In the genomic region with DNA sequence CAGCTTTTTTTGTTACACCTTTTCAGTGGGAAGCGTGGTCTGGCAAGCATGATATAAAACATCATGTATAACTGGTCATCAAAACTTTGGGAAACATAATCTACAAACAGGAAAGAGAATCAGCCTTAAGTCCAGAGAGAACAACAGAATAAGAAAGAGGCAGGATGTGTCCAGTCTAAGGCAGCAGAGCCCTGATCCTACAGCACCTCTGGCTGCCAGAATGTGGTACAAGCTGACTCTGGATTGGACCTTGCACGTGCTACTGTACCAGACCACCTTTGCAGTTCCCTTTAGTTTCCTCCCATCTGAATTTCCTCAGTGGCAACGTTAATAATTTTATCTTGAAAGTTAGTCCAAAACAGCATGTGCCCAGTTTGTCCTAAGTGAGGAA, we compare ENCODE assay signal across 15 cellular contexts.
A peak's percentile ranks its signal among the peaks of the same experiment; 100 is the strongest.
DNase-seq lines count a peak whose midpoint lies in the region; FAIRE-seq and TF ChIP-seq lines count a peak whose summit lies in the region.
"Had no signal": no experiment of that assay in that cellular context is flagged by ENCODE, and none has a peak within 500 bp of the region (broad histone marks: within the 10 kb centered on the region; RNA-seq: fewer than 3 reads in every experiment).

No MANE protein-coding gene starts in this region.

- no peaks in the 10 kb centered on the region for H3K27me3 ChIP-seq in cardiac muscle cell
- H3K27me3 ChIP-seq in right atrium auricular region, result no peaks in the 10 kb centered on the region
- no peaks in the 10 kb centered on the region for H3K27me3 ChIP-seq in esophagus muscularis mucosa
- no peaks in the 10 kb centered on the region for H3K27me3 ChIP-seq in smooth muscle cell (ENCODE audit: low read depth)

- intact Hi-C loops in esophagus muscularis mucosa (cut with DNase I), result no loop called here

- H3K4me3 ChIP-seq in cardiac muscle cell (no peak overlapping the region), right atrium auricular region (no peak overlapping the region), esophagus muscularis mucosa (no peak overlapping the region), smooth muscle cell (no peak overlapping the region)

- H3K27ac ChIP-seq in cardiac muscle cell (no peak overlapping the region), right atrium auricular region (no peak overlapping the region), esophagus muscularis mucosa (replicated peaks in 1 of 4) (no peak overlapping the region), smooth muscle cell (ENCODE audit: low read depth) (peak overlapping the region; percentile 27)

- H3K9me3 ChIP-seq in cardiac muscle cell (ENCODE audit: low read depth), result no peaks in the 10 kb centered on the region
- H3K9me3 ChIP-seq in right atrium auricular region, result no peaks in the 10 kb centered on the region
- no peaks in the 10 kb centered on the region for H3K9me3 ChIP-seq in esophagus muscularis mucosa
- no peaks in the 10 kb centered on the region for H3K9me3 ChIP-seq in smooth muscle cell (replicated peaks; ENCODE audit: low read depth)

- TF ChIP-seq CTCF in cardiac muscle cell (IDR thresholded peaks at IDR 0.05; ENCODE audit: low read depth, low read length) (peak; percentile 33), right atrium auricular region (IDR thresholded peaks at IDR 0.05) (peak in 1 of 2 donors; percentile 39), esophagus muscularis mucosa (IDR thresholded peaks at IDR 0.05) (peak in 2 of 3 experiments; percentile 29 to 36), smooth muscle cell (IDR thresholded peaks at IDR 0.05; ENCODE audit: borderline replicate concordance, insufficient read depth, poor library complexity, severe bottlenecking) (no peak)

- 80% methylated on average over 3 of the region's 3 CpGs for WGBS in esophagus muscularis mucosa
- WGBS in smooth muscle cell (ENCODE audit: low lambda C conversion rate), result 85% methylated on average over 3 of the region's 3 CpGs

- peak in 1 of 2 donors; percentile 38 for DNase-seq in cardiac muscle cell (ENCODE audit: low read depth in 1 of 2, low spot score in 1 of 2)
- DNase-seq in right atrium auricular region (ENCODE audit: low spot score), result no peak
- peak; percentile 14 for DNase-seq in RCC 7860 (ENCODE audit: low spot score)
- DNase-seq in esophagus muscularis mucosa (ENCODE audit: extremely low spot score), result no peak
- no peak for DNase-seq in smooth muscle cell (lab: John Stamatoyannopoulos, UW; ENCODE audit: unreplicated experiment)
- DNase-seq in stimulated activated CD4-positive, alpha-beta T cell treated with anti-CD3 and anti-CD28 coated beads, Interleukin-2, amount 100 ng/mL, for 24 hours, result no peak
- DNase-seq in NCI-H2029 (lab: John Stamatoyannopoulos, UW), result no peak
- no peak for DNase-seq in KBM-7
- DNase-seq: activated CD4-positive, CD25-positive, alpha-beta regulatory T cell; activated gamma-delta T cell treated with Interleukin-2 at 50 U/mL for 16 hours; head of caudate nucleus; kidney glomerular epithelial cell; NCI-H1694 treated with DMSO at 0.1 percent for 48 hours; stimulated activated CD4-positive, alpha-beta T cell treated with anti-CD3 and anti-CD28 coated beads, Interleukin-12 subunit alpha, Interleukin-12 subunit beta, amount 100 ng/mL, for 4 hours had no signal

- H3K4me1 ChIP-seq in cardiac muscle cell (ENCODE audit: low read depth) (peaks cover 16% of the 10 kb centered on the region), right atrium auricular region (no peaks in the 10 kb centered on the region), esophagus muscularis mucosa (peaks cover 9 to 13% (median 11%) of the 10 kb centered on the region in 4 donors), smooth muscle cell (ENCODE audit: low read depth) (no peaks in the 10 kb centered on the region)

- FAIRE-seq in RCC 7860 (lab: Jason Lieb, UNC), result no peak
- FAIRE-seq: D721Med had no signal

- in situ Hi-C loops in KBM-7 (cut with MboI; ENCODE audit: low pct_unique_long_range_greater_than_20kb, low sequenced_read_pairs), result no loop called here

- H2AFZ ChIP-seq in smooth muscle cell (ENCODE audit: low read depth), result peak overlapping the region; percentile 32

- no peak overlapping the region for H3K9ac ChIP-seq in smooth muscle cell (ENCODE audit: low read depth)

- no peaks in the 10 kb centered on the region for H3K79me2 ChIP-seq in smooth muscle cell (ENCODE audit: low read depth)

- no peaks in the 10 kb centered on the region for H3K36me3 ChIP-seq in cardiac muscle cell
- H3K36me3 ChIP-seq in right atrium auricular region, result no peaks in the 10 kb centered on the region
- H3K36me3 ChIP-seq in esophagus muscularis mucosa, result no peaks in the 10 kb centered on the region
- no peaks in the 10 kb centered on the region for H3K36me3 ChIP-seq in smooth muscle cell (ENCODE audit: low read depth)

- H3K4me2 ChIP-seq in smooth muscle cell, result peak overlapping the region; percentile 33

- TF ChIP-seq POLR2A in esophagus muscularis mucosa (IDR thresholded peaks at IDR 0.05; ENCODE audit: low read depth), result no peak

- peaks cover 10% of the 10 kb centered on the region for H3F3A ChIP-seq in smooth muscle cell (ENCODE audit: low read depth)

- no peak for TF ChIP-seq EP300 in esophagus muscularis mucosa (IDR thresholded peaks at IDR 0.05)

- H4K20me1 ChIP-seq in smooth muscle cell (ENCODE audit: low read depth), result no peaks in the 10 kb centered on the region
